Comparison of ENCODE assay signal across 18 cellular contexts in the genomic region with DNA sequence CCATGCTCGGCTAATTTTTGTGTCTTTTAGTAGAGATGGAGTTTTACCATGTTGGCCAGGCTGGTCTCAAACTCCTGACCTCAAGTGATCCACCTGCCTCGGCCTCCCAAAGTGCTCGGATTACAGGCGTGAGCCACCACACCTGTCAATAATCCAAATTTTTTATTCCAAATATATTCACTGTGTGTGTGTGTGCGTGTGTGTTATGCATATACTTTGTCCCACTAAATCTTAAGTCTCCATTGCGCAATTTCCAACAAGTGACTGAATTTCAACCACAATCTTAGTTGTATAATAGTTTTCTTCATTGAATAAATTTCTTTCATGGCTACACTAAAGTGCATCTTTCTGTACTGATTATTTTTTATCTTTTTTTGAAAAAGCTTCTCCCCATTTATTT. TPM values are rescaled to one million over a fixed set of nuclear protein-coding genes. Genes with fewer than 3 reads are reported as not detected.
A peak's percentile ranks its signal among the peaks of the same experiment; 100 is the strongest.
DNase-seq lines count a peak whose midpoint lies in the region; ATAC-seq and TF ChIP-seq lines count a peak whose summit lies in the region.
"Had no signal": no experiment of that assay in that cellular context is flagged by ENCODE, and none has a peak within 500 bp of the region (broad histone marks: within the 10 kb centered on the region; RNA-seq: fewer than 3 reads in every experiment).

No MANE protein-coding gene starts in this region.

- ATAC-seq in activated naive CD8-positive, alpha-beta T cell treated with anti-CD3 and anti-CD28 coated beads, Interleukin-2, amount 50 U/mL, for 24 hours = no peak
- ATAC-seq in HG02588 (IDR thresholded peaks at IDR 0.05; ENCODE audit: unreplicated experiment) (no peak), GM19463 (IDR thresholded peaks at IDR 0.05; ENCODE audit: unreplicated experiment) (no peak)

- H3K9me3 Mint-ChIP-seq in activated naive CD8-positive, alpha-beta T cell (ENCODE audit: low read depth) = no peaks in the 10 kb centered on the region
- no peaks in the 10 kb centered on the region for H3K9me3 Mint-ChIP-seq in activated naive CD8-positive, alpha-beta T cell treated with anti-CD3 and anti-CD28 coated beads, Interleukin-2, amount 50 U/mL, for 24 hours
- no peaks in the 10 kb centered on the region for H3K9me3 Mint-ChIP-seq in nephron
- H3K9me3 Mint-ChIP-seq: HFFc6 had no signal

- peaks cover 3% of the 10 kb centered on the region; the same call in 1 of the 2 replicates for H4K20me1 ChIP-seq in Karpas-422 (ENCODE audit: insufficient read depth, low read depth, low read length)

- no peaks in the 10 kb centered on the region for H3K27me3 Mint-ChIP-seq in activated naive CD8-positive, alpha-beta T cell
- no peaks in the 10 kb centered on the region for H3K27me3 Mint-ChIP-seq in activated naive CD8-positive, alpha-beta T cell treated with anti-CD3 and anti-CD28 coated beads, Interleukin-2, amount 50 U/mL, for 24 hours
- no peaks in the 10 kb centered on the region for H3K27me3 Mint-ChIP-seq in nephron (ENCODE audit: low read depth)

- no peak for TF ChIP-seq CTCF in nephron (IDR thresholded peaks at IDR 0.05; ENCODE audit: unreplicated experiment in 3 of 3)

- peaks cover 3% of the 10 kb centered on the region for H3K36me3 Mint-ChIP-seq in activated naive CD8-positive, alpha-beta T cell
- H3K36me3 Mint-ChIP-seq in activated naive CD8-positive, alpha-beta T cell treated with anti-CD3 and anti-CD28 coated beads, Interleukin-2, amount 50 U/mL, for 24 hours (ENCODE audit: low read depth) = peaks cover 23% of the 10 kb centered on the region
- H3K36me3 Mint-ChIP-seq in nephron (ENCODE audit: low read depth) = peaks cover 17% of the 10 kb centered on the region

- H3K9ac ChIP-seq in Karpas-422 (ENCODE audit: low read length) = no peak overlapping the region

- no peak for DNase-seq in activated naive CD8-positive, alpha-beta T cell treated with anti-CD3 and anti-CD28 coated beads, Interleukin-2, amount 50 U/mL, for 24 hours
- DNase-seq in Karpas-422 (no peak), OCI-M1 (lab: John Stamatoyannopoulos, UW) (peak; percentile 85), NAMALWA (ENCODE audit: low spot score) (no peak)
- DNase-seq: Calu3, DMS79, GDM1, HFFc6, NCI-H1092 treated with DMSO at 0.1 percent for 48 hours, NCI-H1694, NCI-H2107, NCI-H226, NCI-H526 had no signal

- no peaks in the 10 kb centered on the region for H3K27me3 ChIP-seq in Karpas-422 (ENCODE audit: low read length)

- no peak overlapping the region for H3K27ac Mint-ChIP-seq in activated naive CD8-positive, alpha-beta T cell
- no peak overlapping the region for H3K27ac Mint-ChIP-seq in activated naive CD8-positive, alpha-beta T cell treated with anti-CD3 and anti-CD28 coated beads, Interleukin-2, amount 50 U/mL, for 24 hours
- H3K27ac Mint-ChIP-seq in nephron = no peak overlapping the region
- H3K27ac Mint-ChIP-seq: HFFc6 had no signal

- no peaks in the 10 kb centered on the region for H3K9me2 ChIP-seq in Karpas-422 (replicated peaks; ENCODE audit: insufficient read depth, low read length)

- no peak overlapping the region for H2AFZ ChIP-seq in Karpas-422 (ENCODE audit: low read length)

- H3K4me1 Mint-ChIP-seq in activated naive CD8-positive, alpha-beta T cell (ENCODE audit: low read depth) = peaks cover 40% of the 10 kb centered on the region
- H3K4me1 Mint-ChIP-seq in activated naive CD8-positive, alpha-beta T cell treated with anti-CD3 and anti-CD28 coated beads, Interleukin-2, amount 50 U/mL, for 24 hours = peaks cover 37% of the 10 kb centered on the region
- peaks cover 40% of the 10 kb centered on the region for H3K4me1 Mint-ChIP-seq in nephron

- no peak overlapping the region for H3K27ac ChIP-seq in Karpas-422 (ENCODE audit: low read length)
- H3K27ac ChIP-seq: SK-N-MC had no signal

- peak overlapping the region; percentile 38 for H3K4me3 Mint-ChIP-seq in activated naive CD8-positive, alpha-beta T cell
- H3K4me3 Mint-ChIP-seq in activated naive CD8-positive, alpha-beta T cell treated with anti-CD3 and anti-CD28 coated beads, Interleukin-2, amount 50 U/mL, for 24 hours = no peak overlapping the region
- peak overlapping the region in 2 of 3 experiments; percentile 60 to 67 for H3K4me3 Mint-ChIP-seq in nephron
- H3K4me3 Mint-ChIP-seq: HFFc6 had no signal

- H3K79me2 ChIP-seq in Karpas-422 (ENCODE audit: low read length) = peaks cover 69% of the 10 kb centered on the region

- H3K4me1 ChIP-seq in Karpas-422 (ENCODE audit: low read length) = peaks cover 26% of the 10 kb centered on the region

- peak overlapping the region; percentile 79 for H3K4me2 ChIP-seq in Karpas-422 (ENCODE audit: low read depth, low read length, poor library complexity, severe bottlenecking)

- H3K9me3 ChIP-seq in Karpas-422 (ENCODE audit: low read length) = no peaks in the 10 kb centered on the region

- H3K36me3 ChIP-seq in Karpas-422 (ENCODE audit: insufficient read depth, low read length) = peaks cover 40% of the 10 kb centered on the region; the same call in 1 of the 2 replicates

- no peak overlapping the region for H3K4me3 ChIP-seq in Karpas-422 (ENCODE audit: low read length)
- H3K4me3 ChIP-seq: SK-N-MC had no signal

RNA-seq across cellular contexts. Expression of a gene that starts 2.7 kb away (rescaled TPM):
- total RNA-seq in Karpas-422 (2014; rRNA removed; shearing (Covaris generic); ENCODE audit: low replicate concordance) = 43.7 and 91.1 TPM in 2 replicates

RNA-seq across cellular contexts. Expression of a gene that starts 2.8 kb away (rescaled TPM):
- total RNA-seq in Karpas-422 (2014; rRNA removed; shearing (Covaris generic); ENCODE audit: low replicate concordance) = 26.3 and 52.7 TPM in 2 replicates
